Comparison of ENCODE assay signal across 22 cellular contexts in the genomic region with DNA sequence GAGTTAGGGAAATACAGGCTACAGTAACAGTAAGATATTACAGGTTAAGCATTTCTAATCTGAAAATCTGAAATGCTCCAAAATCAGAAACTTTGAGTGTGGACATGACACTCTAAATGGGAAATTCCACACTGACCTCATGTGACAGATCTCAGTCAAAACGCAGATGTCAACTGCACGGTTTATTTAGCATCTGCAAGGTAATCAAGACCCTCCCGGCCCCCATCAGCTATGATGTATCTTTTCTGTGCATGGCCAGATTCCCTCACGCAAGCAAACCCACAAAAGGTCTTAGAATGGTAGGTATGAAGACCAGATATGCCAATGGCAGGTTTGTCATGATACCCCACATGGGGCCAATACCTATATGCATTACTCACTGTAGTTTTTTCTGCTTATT.
"Had no signal": no experiment of that assay in that cellular context is flagged by ENCODE, and none has a peak within 500 bp of the region (broad histone marks: within the 10 kb centered on the region; RNA-seq: fewer than 3 reads in every experiment).

No MANE protein-coding gene starts in this region.

- H3K4me3 ChIP-seq: MG63 had no signal

- DNase-seq: IMR-90, Karpas-422, KG1, MG63, NCI-H1092, NCI-H1105 treated with DMSO at 0.1 percent for 48 hours, NCI-H1417 treated with DMSO at 0.1 percent for 48 hours, NCI-H146, NCI-H1694 treated with DMSO at 0.1 percent for 48 hours, NCI-H1930, NCI-H2081, NCI-H2107, NCI-H2227 treated with DMSO at 0.1 percent for 48 hours, NCI-H524 treated with DMSO at 0.1 percent for 48 hours, NCI-H69, NCI-H774, PC-3, SHP77, SK-N-SH had no signal

- H3K27ac ChIP-seq: RWPE1 had no signal

- H3K9ac ChIP-seq: SK-N-SH had no signal

- H3K36me3 ChIP-seq: MG63 had no signal

- H3K9me3 ChIP-seq: MG63, SK-N-SH had no signal

- FAIRE-seq: HepG2 had no signal

- H3K4me2 ChIP-seq: SK-N-SH had no signal

- ATAC-seq: HepG2, Panc1, PC-3 had no signal

- H3K27me3 ChIP-seq: MG63 had no signal
